ENCODE assay signal across 10 cellular contexts in the genomic region with DNA sequence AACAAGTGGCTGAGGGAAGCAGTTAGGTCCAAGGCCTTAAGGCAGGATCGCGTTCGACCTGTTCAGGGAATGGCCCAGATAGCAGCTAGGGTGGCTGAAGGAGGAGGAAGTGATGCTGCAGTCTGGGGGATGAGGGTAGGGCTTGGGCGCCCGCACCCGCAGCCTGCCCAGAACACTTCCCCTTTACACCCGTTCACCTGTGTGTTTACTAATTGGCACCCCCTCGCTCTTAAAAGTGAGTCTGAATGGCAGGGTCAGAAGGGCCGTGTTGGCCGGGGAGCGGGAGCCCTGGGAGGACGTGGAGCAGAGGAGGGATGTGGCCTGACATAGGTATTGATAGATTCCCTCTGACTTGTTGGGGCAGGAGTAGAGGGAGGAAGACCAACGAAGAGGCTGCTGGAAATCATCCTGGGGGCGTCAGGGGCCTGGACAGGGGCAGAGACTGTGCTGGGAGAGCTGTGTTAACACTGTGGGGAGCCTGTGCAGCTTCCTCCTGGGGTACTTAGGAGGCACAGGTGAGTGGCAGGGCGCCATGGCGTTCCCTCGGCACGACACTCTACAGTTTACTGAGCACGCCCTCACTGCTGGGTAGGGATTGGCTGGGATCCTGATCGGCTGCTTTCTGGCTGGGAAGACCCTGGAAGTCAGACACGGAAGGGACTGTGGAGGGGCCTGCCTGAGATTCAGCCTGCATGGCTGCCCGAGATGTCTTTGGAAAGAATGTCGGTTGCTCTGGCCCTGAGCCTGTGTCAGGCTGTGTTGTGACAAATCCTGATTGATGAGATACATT. TPM values are rescaled to one million over a fixed set of nuclear protein-coding genes. Genes with fewer than 3 reads are reported as not detected.
A peak's percentile ranks its signal among the peaks of the same experiment; 100 is the strongest.
DNase-seq lines count a peak whose midpoint lies in the region; ATAC-seq and TF ChIP-seq lines count a peak whose summit lies in the region.
"Had no signal": no experiment of that assay in that cellular context is flagged by ENCODE, and none has a peak within 500 bp of the region (broad histone marks: within the 10 kb centered on the region; RNA-seq: fewer than 3 reads in every experiment).

No MANE protein-coding gene starts in this region.

- intact Hi-C loops in adrenal gland (cut with DNase I) (loop anchor here in 1 of 2 donors (5.0 kb wide), 1 partner anchor 47 kb away; no protein-coding TSS in a partner anchor), right lobe of liver (cut with DNase I) (no loop called here)

- H3K27ac Mint-ChIP-seq in T-helper 1 cell treated with Interleukin-12 subunit alpha and Interleukin-12 subunit beta and Interleukin-4 antibody, amounts not matched to agents 30 μg/mL and 1 μg/mL, for 36 hours: peak overlapping the region; percentile 20
- no peak overlapping the region for H3K27ac Mint-ChIP-seq in activated CD8-positive, alpha-beta T cell treated with anti-CD3 and anti-CD28 coated beads, Interleukin-2, amount 10 ng/mL, durations not matched to agents 7 days and 5 days
- H3K27ac Mint-ChIP-seq: activated CD8-positive, alpha-beta T cell treated with anti-CD3 and anti-CD28 coated beads for 36 hours had no signal

- no peaks in the 10 kb centered on the region for H3K9me3 ChIP-seq in adrenal gland (replicated peaks in 1 of 3)
- H3K9me3 ChIP-seq in mesenchymal stem cell (ENCODE audit: control insufficient read depth, low read length): no peaks in the 10 kb centered on the region
- H3K9me3 ChIP-seq in suprapubic skin: no peaks in the 10 kb centered on the region
- no peaks in the 10 kb centered on the region for H3K9me3 ChIP-seq in right lobe of liver

- POLR2A ChIA-PET in activated CD8-positive, alpha-beta T cell treated with anti-CD3 and anti-CD28 coated beads, Interleukin-2, amount 10 ng/mL, durations not matched to agents 7 days and 5 days (lab: Charles Lee): no interaction called here

- peaks cover 16% of the 10 kb centered on the region for H3K79me1 ChIP-seq in mesenchymal stem cell (replicated peaks; ENCODE audit: low read length, poor library complexity, severe bottlenecking)

- H2BK15ac ChIP-seq in mesenchymal stem cell (ENCODE audit: low read depth, poor library complexity, severe bottlenecking): peak overlapping the region; percentile 33

- H3K9ac ChIP-seq in mesenchymal stem cell (ENCODE audit: low read length): peak overlapping the region; percentile 44

- H2BK12ac ChIP-seq in mesenchymal stem cell (ENCODE audit: low read length in 2 of 2): peak overlapping the region in 1 of 2 experiments; percentile 37

- H3K4me3 ChIP-seq in adrenal gland: no peak overlapping the region
- H3K4me3 ChIP-seq in mesenchymal stem cell (ENCODE audit: insufficient read depth in 1 of 2, low read depth in 1 of 2, low read length in 2 of 2): no peak overlapping the region
- no peak overlapping the region for H3K4me3 ChIP-seq in suprapubic skin
- H3K4me3 ChIP-seq in right lobe of liver: no peak overlapping the region

- H3K4ac ChIP-seq in mesenchymal stem cell (ENCODE audit: low read depth in 1 of 2, low read length in 2 of 2): no peak overlapping the region

- 61 to 71% (median 66%) methylated on average over 18 to 23 of the region's 23 CpGs for WGBS in adrenal gland, 4 donors
- WGBS in mesenchymal stem cell: 92% methylated on average over 20 of the region's 23 CpGs
- 40% methylated on average over 23 of the region's 23 CpGs for WGBS in suprapubic skin
- WGBS in right lobe of liver (ENCODE audit: insufficient coverage, low coverage, low lambda C conversion rate, missing lambda C conversion rate): 53% methylated on average over 11 of the region's 23 CpGs

- no peak overlapping the region for H2BK120ac ChIP-seq in mesenchymal stem cell (ENCODE audit: low read depth, low read length)

- H3K27ac ChIP-seq in adrenal gland (peak overlapping the region in 4 of 5 donors; percentile 19 to 97 (median 92)), mesenchymal stem cell (ENCODE audit: low read length, poor library complexity, severe bottlenecking) (peak overlapping the region; percentile 97), suprapubic skin (peak overlapping the region; percentile 4), right lobe of liver (no peak overlapping the region)

- no peak overlapping the region for H2BK5ac ChIP-seq in mesenchymal stem cell (ENCODE audit: low read depth, low read length, poor library complexity, severe bottlenecking)

- TF ChIP-seq EP300 in suprapubic skin (IDR thresholded peaks at IDR 0.05): no peak

- no peak for ATAC-seq in activated CD8-positive, alpha-beta T cell treated with anti-CD3 and anti-CD28 coated beads, Interleukin-2, amount 10 ng/mL, durations not matched to agents 7 days and 5 days
- no peak for ATAC-seq in right lobe of liver
- no peak for ATAC-seq in GM21529 (IDR thresholded peaks at IDR 0.05; ENCODE audit: unreplicated experiment)
- ATAC-seq: activated CD8-positive, alpha-beta T cell treated with anti-CD3 and anti-CD28 coated beads for 36 hours had no signal

- CTCF ChIA-PET in activated CD8-positive, alpha-beta T cell treated with anti-CD3 and anti-CD28 coated beads, Interleukin-2, amount 10 ng/mL, durations not matched to agents 7 days and 5 days (lab: Charles Lee): interaction anchor here (1.8 kb wide), 1 partner anchor 13 kb away, joined by 6 read pairs; no protein-coding TSS in a partner anchor

- no peaks in the 10 kb centered on the region for H3K9me3 Mint-ChIP-seq in T-helper 1 cell treated with Interleukin-12 subunit alpha and Interleukin-12 subunit beta and Interleukin-4 antibody, amounts not matched to agents 30 μg/mL and 1 μg/mL, for 36 hours
- no peaks in the 10 kb centered on the region for H3K9me3 Mint-ChIP-seq in activated CD8-positive, alpha-beta T cell treated with anti-CD3 and anti-CD28 coated beads, Interleukin-2, amount 10 ng/mL, durations not matched to agents 7 days and 5 days (ENCODE audit: insufficient read depth)
- H3K9me3 Mint-ChIP-seq: activated CD8-positive, alpha-beta T cell treated with anti-CD3 and anti-CD28 coated beads for 36 hours had no signal

- H3K27me3 ChIP-seq in adrenal gland (no peaks in the 10 kb centered on the region), mesenchymal stem cell (ENCODE audit: control insufficient read depth in 1 of 2, insufficient read depth in 1 of 2, low read length in 2 of 2) (no peaks in the 10 kb centered on the region), suprapubic skin (no peaks in the 10 kb centered on the region), right lobe of liver (no peaks in the 10 kb centered on the region)

- peak overlapping the region in 1 of 2 experiments; percentile 2 for H3K18ac ChIP-seq in mesenchymal stem cell (ENCODE audit: low read depth in 1 of 2, low read length in 2 of 2)

- no peak overlapping the region for H3K23ac ChIP-seq in mesenchymal stem cell (ENCODE audit: low read length in 2 of 2)

- H2AFZ ChIP-seq in mesenchymal stem cell (ENCODE audit: low read depth, low read length): no peak overlapping the region

- H3K4me1 ChIP-seq in adrenal gland (replicated peaks in 1 of 2): peaks cover 32 to 39% of the 10 kb centered on the region in 2 donors
- peaks cover 56% of the 10 kb centered on the region for H3K4me1 ChIP-seq in mesenchymal stem cell (ENCODE audit: control insufficient read depth, insufficient read depth, low read depth, low read length)
- H3K4me1 ChIP-seq in suprapubic skin: peaks cover 32% of the 10 kb centered on the region
- H3K4me1 ChIP-seq in right lobe of liver: no peaks in the 10 kb centered on the region

- no peak overlapping the region for H3K4me2 ChIP-seq in mesenchymal stem cell (ENCODE audit: low read length, poor library complexity, severe bottlenecking)

- H3K4me3 Mint-ChIP-seq in T-helper 1 cell treated with Interleukin-12 subunit alpha and Interleukin-12 subunit beta and Interleukin-4 antibody, amounts not matched to agents 30 μg/mL and 1 μg/mL, for 36 hours: no peak overlapping the region
- no peak overlapping the region for H3K4me3 Mint-ChIP-seq in activated CD8-positive, alpha-beta T cell treated with anti-CD3 and anti-CD28 coated beads, Interleukin-2, amount 10 ng/mL, durations not matched to agents 7 days and 5 days
- H3K4me3 Mint-ChIP-seq: activated CD8-positive, alpha-beta T cell treated with anti-CD3 and anti-CD28 coated beads for 36 hours had no signal

- DNase-seq in T-helper 1 cell (no peak), adrenal gland (peak in 3 of 7 donors; percentile 49 to 73 (median 66)), mesenchymal stem cell (no peak), suprapubic skin (ENCODE audit: low spot score in 2 of 2) (no peak), right lobe of liver (no peak)
- no peak for DNase-seq in activated CD8-positive, alpha-beta T cell treated with anti-CD3 and anti-CD28 coated beads, Interleukin-2, amount 10 ng/mL, durations not matched to agents 7 days and 5 days
- DNase-seq: activated CD8-positive, alpha-beta T cell treated with anti-CD3 and anti-CD28 coated beads for 36 hours; occipital lobe had no signal

- H3K14ac ChIP-seq in mesenchymal stem cell (ENCODE audit: low read length in 2 of 2): no peak overlapping the region

- TF ChIP-seq POLR2A in adrenal gland (IDR thresholded peaks at IDR 0.05): peak in 1 of 2 donors; percentile 39
- TF ChIP-seq POLR2A in suprapubic skin (IDR thresholded peaks at IDR 0.05): no peak
- no peak for TF ChIP-seq POLR2A in right lobe of liver (IDR thresholded peaks at IDR 0.05)

- no peak for TF ChIP-seq CTCF in adrenal gland (IDR thresholded peaks at IDR 0.05)
- TF ChIP-seq CTCF in suprapubic skin (IDR thresholded peaks at IDR 0.05): no peak
- TF ChIP-seq CTCF in right lobe of liver (IDR thresholded peaks at IDR 0.05): no peak

- H3K36me3 ChIP-seq in adrenal gland (replicated peaks in 1 of 2): peaks cover 0 to 14% of the 10 kb centered on the region in 2 donors
- H3K36me3 ChIP-seq in mesenchymal stem cell (ENCODE audit: control insufficient read depth in 1 of 2, insufficient read depth in 2 of 2, low read depth in 1 of 2, low read length in 2 of 2): peaks cover 40 to 68% of the 10 kb centered on the region in 2 experiments
- peaks cover 11% of the 10 kb centered on the region for H3K36me3 ChIP-seq in suprapubic skin
- no peaks in the 10 kb centered on the region for H3K36me3 ChIP-seq in right lobe of liver

- H2AK5ac ChIP-seq in mesenchymal stem cell (ENCODE audit: low read length, severe bottlenecking): peak overlapping the region; percentile 58

- no peaks in the 10 kb centered on the region for H3K4me1 Mint-ChIP-seq in T-helper 1 cell treated with Interleukin-12 subunit alpha and Interleukin-12 subunit beta and Interleukin-4 antibody, amounts not matched to agents 30 μg/mL and 1 μg/mL, for 36 hours (ENCODE audit: low read depth)
- H3K4me1 Mint-ChIP-seq in activated CD8-positive, alpha-beta T cell treated with anti-CD3 and anti-CD28 coated beads, Interleukin-2, amount 10 ng/mL, durations not matched to agents 7 days and 5 days (ENCODE audit: low read depth): peaks cover 3% of the 10 kb centered on the region

- no peak overlapping the region for H4K8ac ChIP-seq in mesenchymal stem cell (ENCODE audit: low read length)

- peak overlapping the region; percentile 60 for H4K91ac ChIP-seq in mesenchymal stem cell (ENCODE audit: low read length)

- H3K27me3 Mint-ChIP-seq in T-helper 1 cell treated with Interleukin-12 subunit alpha and Interleukin-12 subunit beta and Interleukin-4 antibody, amounts not matched to agents 30 μg/mL and 1 μg/mL, for 36 hours (ENCODE audit: low read depth): no peaks in the 10 kb centered on the region
- no peaks in the 10 kb centered on the region for H3K27me3 Mint-ChIP-seq in activated CD8-positive, alpha-beta T cell treated with anti-CD3 and anti-CD28 coated beads, Interleukin-2, amount 10 ng/mL, durations not matched to agents 7 days and 5 days (ENCODE audit: low read depth)
- H3K27me3 Mint-ChIP-seq: activated CD8-positive, alpha-beta T cell treated with anti-CD3 and anti-CD28 coated beads for 36 hours had no signal

- H3K36me3 Mint-ChIP-seq in T-helper 1 cell treated with Interleukin-12 subunit alpha and Interleukin-12 subunit beta and Interleukin-4 antibody, amounts not matched to agents 30 μg/mL and 1 μg/mL, for 36 hours (ENCODE audit: low read depth): peaks cover 13% of the 10 kb centered on the region
- peaks cover 26% of the 10 kb centered on the region for H3K36me3 Mint-ChIP-seq in activated CD8-positive, alpha-beta T cell treated with anti-CD3 and anti-CD28 coated beads, Interleukin-2, amount 10 ng/mL, durations not matched to agents 7 days and 5 days (ENCODE audit: low read depth)

RNA-seq across cellular contexts. Expression of gene SLC6A6, which starts 51.6 kb away (rescaled TPM):
- total RNA-seq in adrenal gland (100 to 1,000 TPM in 3 of 8 donors, 10 to 100 TPM in 5; 71.8 to 197 (median 90.6) TPM), suprapubic skin (100 to 1,000 TPM in 2 of 4 donors, 10 to 100 TPM in 2; 85.4 to 149 (median 102) TPM), right lobe of liver (1 to 10 TPM; 1.5 to 8.2 (median 4.1) TPM)
- 10 to 100 TPM; 10.6 to 80.8 (median 13.0) TPM for polyA plus RNA-seq in adrenal gland
- 34.8 TPM for polyA plus RNA-seq in mesenchymal stem cell (2013, experiment 1 of 2)
- 33.8 TPM for polyA plus RNA-seq in mesenchymal stem cell (2013, experiment 2 of 2)
- 10 to 100 TPM; 36.8 to 37.9 TPM for total RNA-seq in activated CD8-positive, alpha-beta T cell treated with anti-CD3 and anti-CD28 coated beads, Interleukin-2, amount 10 ng/mL, durations not matched to agents 7 days and 5 days

Comparison
In these comparisons a context has a peak if more than half of its experiments do, and no peak if none do; other contexts are left out.
1. H3K27ac ChIP-seq: peak in adrenal gland (4 of 5), mesenchymal stem cell (single experiment) and suprapubic skin (single experiment); none in right lobe of liver (0 of 3).
2. RNA of gene SLC6A6, which starts 51.6 kb away (total RNA-seq): 85.4 to 149 TPM in suprapubic skin, 71.8 to 197 TPM in adrenal gland and 36.8 to 37.9 TPM in activated CD8-positive, alpha-beta T cell treated with anti-CD3 and anti-CD28 coated beads, Interleukin-2, amount 10 ng/mL, durations not matched to agents 7 days and 5 days; 1.5 to 8.2 TPM in right lobe of liver; every median in the first group is over 4 times any median in the second.